8 cellular contexts compared by ENCODE assay signal in the genomic region with DNA sequence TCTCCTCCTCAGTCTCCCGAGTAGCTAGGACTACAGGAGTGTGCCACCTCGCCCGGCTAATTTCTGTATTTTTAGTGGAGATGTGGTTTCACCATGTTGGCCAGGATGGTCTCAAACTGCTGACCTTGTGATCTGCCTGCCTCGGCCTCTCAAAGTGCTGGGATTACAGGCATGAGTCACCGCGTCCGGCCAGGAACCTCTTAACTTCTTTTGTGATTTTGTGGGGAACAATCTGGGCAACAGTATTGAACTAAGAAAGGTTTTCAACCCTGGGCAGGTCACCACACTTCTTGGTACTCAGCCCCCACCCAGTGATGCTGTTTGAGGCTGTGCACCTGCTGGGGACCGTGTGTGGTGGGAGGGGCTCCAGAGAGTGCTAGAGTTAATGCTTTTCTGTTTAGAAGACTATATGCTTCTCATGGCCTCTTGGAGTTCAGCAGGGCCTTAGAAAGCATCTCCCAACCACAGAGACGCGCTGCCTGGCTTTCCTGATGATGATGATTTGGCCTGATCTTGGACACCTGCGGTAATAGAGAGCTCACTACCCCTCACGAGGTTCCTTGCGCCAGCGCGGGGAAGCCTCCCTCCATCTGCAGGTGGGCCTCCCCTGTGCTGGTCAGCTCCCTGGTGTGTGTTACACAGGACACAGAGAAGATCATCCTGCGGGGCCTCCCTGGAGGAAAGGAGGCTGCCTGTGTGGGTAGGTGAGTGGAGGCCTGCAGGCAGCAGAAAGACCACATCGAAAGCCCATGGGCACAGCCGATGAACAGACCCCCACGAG. TPM values are rescaled to one million over a fixed set of nuclear protein-coding genes. Genes with fewer than 3 reads are reported as not detected.
DNase-seq lines count a peak whose midpoint lies in the region; ATAC-seq and TF ChIP-seq lines count a peak whose summit lies in the region.

No MANE protein-coding gene starts in this region.

- H3K27ac ChIP-seq in RWPE1 = peak overlapping the region; percentile 84
- H3K27ac ChIP-seq in heart right ventricle = no peak overlapping the region

- H3K4me1 Mint-ChIP-seq in activated CD4-positive, alpha-beta T cell treated with anti-CD3 and anti-CD28 coated beads for 36 hours = peaks cover 11% of the 10 kb centered on the region
- peaks cover 9% of the 10 kb centered on the region for H3K4me1 Mint-ChIP-seq in stimulated activated effector memory CD8-positive, alpha-beta T cell treated with anti-CD3 and anti-CD28 coated beads, Interleukin-12 subunit alpha, Interleukin-12 subunit beta, amount 100 ng/mL, for 72 hours

- peak overlapping the region; percentile 72 for H3K4me3 Mint-ChIP-seq in activated CD4-positive, alpha-beta T cell treated with anti-CD3 and anti-CD28 coated beads for 36 hours
- H3K4me3 Mint-ChIP-seq in stimulated activated effector memory CD8-positive, alpha-beta T cell treated with anti-CD3 and anti-CD28 coated beads, Interleukin-12 subunit alpha, Interleukin-12 subunit beta, amount 100 ng/mL, for 72 hours = peak overlapping the region; percentile 78

- no peaks in the 10 kb centered on the region for H3K9me3 Mint-ChIP-seq in activated CD4-positive, alpha-beta T cell treated with anti-CD3 and anti-CD28 coated beads for 36 hours (ENCODE audit: low read depth)
- H3K9me3 Mint-ChIP-seq in stimulated activated effector memory CD8-positive, alpha-beta T cell treated with anti-CD3 and anti-CD28 coated beads, Interleukin-12 subunit alpha, Interleukin-12 subunit beta, amount 100 ng/mL, for 72 hours = no peaks in the 10 kb centered on the region

- ATAC-seq in activated CD4-positive, alpha-beta T cell treated with anti-CD3 and anti-CD28 coated beads for 36 hours = no peak
- ATAC-seq in stimulated activated effector memory CD8-positive, alpha-beta T cell treated with anti-CD3 and anti-CD28 coated beads, Interleukin-12 subunit alpha, Interleukin-12 subunit beta, amount 100 ng/mL, for 72 hours = no peak
- ATAC-seq in heart right ventricle = no peak

- H3K27me3 ChIP-seq in heart right ventricle = no peaks in the 10 kb centered on the region

- H3K4me1 ChIP-seq in heart right ventricle = peaks cover 0 to 20% (median 14%) of the 10 kb centered on the region in 9 donors

- DNase-seq in activated CD4-positive, alpha-beta T cell treated with anti-CD3 and anti-CD28 coated beads for 36 hours = no peak
- DNase-seq in activated CD4-positive, alpha-beta T cell treated with anti-CD3 and anti-CD28 coated beads, Interleukin-2, amount 50 U/mL, for 48 hours = no peak
- no peak for DNase-seq in RWPE1 (ENCODE audit: low spot score)
- DNase-seq in epithelial cell of proximal tubule (ENCODE audit: low read depth) = no peak
- DNase-seq in stimulated activated effector memory CD8-positive, alpha-beta T cell treated with anti-CD3 and anti-CD28 coated beads, Interleukin-12 subunit alpha, Interleukin-12 subunit beta, amount 100 ng/mL, for 72 hours (ENCODE audit: low spot score in 2 of 2) = no peak
- no peak for DNase-seq in heart right ventricle
- DNase-seq in NCI-H2107 (lab: John Stamatoyannopoulos, UW) = no peak
- no peak for DNase-seq in superior temporal gyrus (ENCODE audit: extremely low spot score)

- no peaks in the 10 kb centered on the region for H3K36me3 ChIP-seq in heart right ventricle

- no peaks in the 10 kb centered on the region for H3K36me3 Mint-ChIP-seq in activated CD4-positive, alpha-beta T cell treated with anti-CD3 and anti-CD28 coated beads for 36 hours (ENCODE audit: low read depth)
- H3K36me3 Mint-ChIP-seq in stimulated activated effector memory CD8-positive, alpha-beta T cell treated with anti-CD3 and anti-CD28 coated beads, Interleukin-12 subunit alpha, Interleukin-12 subunit beta, amount 100 ng/mL, for 72 hours = no peaks in the 10 kb centered on the region

- POLR2A ChIA-PET in activated CD4-positive, alpha-beta T cell treated with anti-CD3 and anti-CD28 coated beads for 36 hours (lab: Charles Lee) = interaction anchor here (0.6 kb wide), 1 partner anchor 9 kb away, joined by 3 read pairs; no protein-coding TSS in a partner anchor
- POLR2A ChIA-PET in RWPE1 (lab: Yijun Ruan, JAX; ENCODE audit: low non-redundant PET) = no interaction called here

- 90 to 95% methylated on average over 19 of the region's 19 CpGs for WGBS in heart right ventricle, 2 donors

- TF ChIP-seq CTCF in RWPE1 (conservative IDR thresholded peaks at IDR 0.05; ENCODE audit: low read depth) (no peak), epithelial cell of proximal tubule (conservative IDR thresholded peaks at IDR 0.05; ENCODE audit: low read depth, low read length) (no peak), heart right ventricle (IDR thresholded peaks at IDR 0.05) (no peak)

- intact Hi-C loops in activated CD4-positive, alpha-beta T cell treated with anti-CD3 and anti-CD28 coated beads for 36 hours (cut with DNase I, micrococcal nuclease) = loop anchor here in 1 of 2 experiments (5.0 kb wide), 2 partner anchors 48 to 83 kb away; no protein-coding TSS in a partner anchor
- intact Hi-C loops in heart right ventricle (cut with DNase I) = loop anchor here in 8 of 10 donors (2.0 to 5.0 kb wide), 7 partner anchors 17 to 73 kb away; partner anchors contain the start of genes HDAC10 (in 3 of the 8) and MAPK11 (in 1 of the 8)

- no peaks in the 10 kb centered on the region for H3K9me3 ChIP-seq in heart right ventricle

- H3K4me3 ChIP-seq in epithelial cell of proximal tubule (ENCODE audit: low read depth, low read length) (peak overlapping the region; percentile 62), heart right ventricle (peak overlapping the region in 5 of 10 donors; percentile 79 to 98 (median 86))

- H3K27me3 Mint-ChIP-seq in activated CD4-positive, alpha-beta T cell treated with anti-CD3 and anti-CD28 coated beads for 36 hours = peaks cover 3% of the 10 kb centered on the region

- CTCF ChIA-PET in activated CD4-positive, alpha-beta T cell treated with anti-CD3 and anti-CD28 coated beads for 36 hours (lab: Charles Lee) = interaction anchor here (0.7 to 5.6 kb wide), 4 partner anchors 9 to 73 kb away, joined by 3 to 31 read pairs (median 4); no protein-coding TSS in a partner anchor
- CTCF ChIA-PET in RWPE1 (lab: Yijun Ruan, JAX) = interaction anchor here (0.6 to 2.1 kb wide), 6 partner anchors 10 to 40 kb away, joined by 3 to 7 read pairs (median 3); partner anchors contain the start of gene PLXNB2

- H3K27ac Mint-ChIP-seq in activated CD4-positive, alpha-beta T cell treated with anti-CD3 and anti-CD28 coated beads for 36 hours = no peak overlapping the region
- peak overlapping the region; percentile 54 for H3K27ac Mint-ChIP-seq in stimulated activated effector memory CD8-positive, alpha-beta T cell treated with anti-CD3 and anti-CD28 coated beads, Interleukin-12 subunit alpha, Interleukin-12 subunit beta, amount 100 ng/mL, for 72 hours

RNA-seq across cellular contexts. Expression of gene DENND6B, which starts 1.2 kb away (rescaled TPM):
- 1 to 10 TPM; 2.8 TPM for total RNA-seq in activated CD4-positive, alpha-beta T cell treated with anti-CD3 and anti-CD28 coated beads for 36 hours
- 1.2 and 4.4 TPM in 2 replicates for total RNA-seq in epithelial cell of proximal tubule
- total RNA-seq in heart right ventricle = 1 to 10 TPM; 1.1 to 3.6 (median 2.0) TPM
- polyA plus RNA-seq in heart right ventricle = 1 to 10 TPM; 1.7 to 3.1 TPM

RNA-seq across cellular contexts. Expression of gene PPP6R2, which starts 17.5 kb away (rescaled TPM):
- total RNA-seq in activated CD4-positive, alpha-beta T cell treated with anti-CD3 and anti-CD28 coated beads for 36 hours = 10 to 100 TPM; 37.3 to 39.5 TPM
- total RNA-seq in epithelial cell of proximal tubule (35.7 and 49.3 TPM in 2 replicates), heart right ventricle (10 to 100 TPM; 34.7 to 51.5 (median 36.8) TPM)
- polyA plus RNA-seq in heart right ventricle = 10 to 100 TPM; 38.6 to 38.8 TPM

RNA-seq across cellular contexts. Expression of gene PLXNB2, which starts 18.2 kb away (rescaled TPM):
- 1 to 10 TPM; 5.5 to 6.3 TPM for total RNA-seq in activated CD4-positive, alpha-beta T cell treated with anti-CD3 and anti-CD28 coated beads for 36 hours
- 113 and 177 TPM in 2 replicates for total RNA-seq in epithelial cell of proximal tubule
- 100 to 1,000 TPM in 1 of 10 donors, 10 to 100 TPM in 9; 43.0 to 101 (median 57.8) TPM for total RNA-seq in heart right ventricle
- 10 to 100 TPM; 33.5 to 71.0 TPM for polyA plus RNA-seq in heart right ventricle

RNA-seq across cellular contexts. Expression of gene MAPK11, which starts 55.5 kb away (rescaled TPM):
- 10 to 100 TPM; 11.6 to 13.6 TPM for total RNA-seq in activated CD4-positive, alpha-beta T cell treated with anti-CD3 and anti-CD28 coated beads for 36 hours
- total RNA-seq in epithelial cell of proximal tubule (5.4 and 8.4 TPM in 2 replicates), heart right ventricle (10 to 100 TPM in 2 of 10 donors, 1 to 10 TPM in 8; 4.3 to 11.3 (median 7.1) TPM)
- 10 to 100 TPM; 11.6 to 18.0 TPM for polyA plus RNA-seq in heart right ventricle

Comparison
In these comparisons a context has a peak if more than half of its experiments do, and no peak if none do; other contexts are left out.
1. RNA of gene PLXNB2, which starts 18.2 kb away (total RNA-seq): 113 to 177 TPM in epithelial cell of proximal tubule and 43.0 to 101 TPM in heart right ventricle; 5.5 to 6.3 TPM in activated CD4-positive, alpha-beta T cell treated with anti-CD3 and anti-CD28 coated beads for 36 hours; every median in the first group is over 4 times any median in the second.